ENCODE assay signal across 27 cellular contexts in genomic region chr5:32435416-32435815, GRCh38.
"Had no signal": no experiment of that assay in that cellular context is flagged by ENCODE, and none has a peak within 500 bp of the region (broad histone marks: within the 10 kb centered on the region; RNA-seq: fewer than 3 reads in every experiment).

No MANE protein-coding gene starts in this region.

- H3K9me3 Mint-ChIP-seq: endodermal cell; memory B cell; naive B cell; nephron; stimulated activated memory B cell treated with anti-CD40 and anti-IgM and Interleukin-4, amounts not matched to agents 10 μg/mL and 1 μg/mL and 100 μg/mL, for 72 hours had no signal

- H3K27ac ChIP-seq: dorsolateral prefrontal cortex, epithelial cell of prostate, gastrocnemius medialis, neural progenitor cell, psoas muscle, skin epidermis, spleen, testis, tibial artery, upper lobe of right lung, uterus had no signal

- ATAC-seq: esophagus mucosa; gastrocnemius medialis; left lobe of liver; psoas muscle; right cardiac atrium; stimulated activated memory B cell treated with anti-CD40 and anti-IgM and Interleukin-4, amounts not matched to agents 10 μg/mL and 1 μg/mL and 100 μg/mL, for 72 hours; stimulated activated naive CD8-positive, alpha-beta T cell treated with anti-CD3 and anti-CD28 coated beads, Interleukin-15, Interleukin-2, amounts not matched to agents 100 U/mL and 50 U/mL, for 24 hours; upper lobe of right lung had no signal

- H3K36me3 Mint-ChIP-seq: naive B cell had no signal

- H3K4me1 Mint-ChIP-seq: endodermal cell, neural progenitor cell had no signal

- FAIRE-seq: keratinocyte had no signal

- H3K9ac ChIP-seq: neural progenitor cell had no signal

- H3K4me3 Mint-ChIP-seq: endodermal cell; memory B cell; nephron; neural progenitor cell; stimulated activated memory B cell treated with anti-CD40 and anti-IgM and Interleukin-4, amounts not matched to agents 10 μg/mL and 1 μg/mL and 100 μg/mL, for 72 hours had no signal

- H3K27me3 Mint-ChIP-seq: memory B cell; naive B cell; stimulated activated memory B cell treated with anti-CD40 and anti-IgM and Interleukin-4, amounts not matched to agents 10 μg/mL and 1 μg/mL and 100 μg/mL, for 72 hours had no signal

- H3K4me3 ChIP-seq: dorsolateral prefrontal cortex, gastrocnemius medialis, lung, neural progenitor cell, psoas muscle, skin epidermis, spleen, testis, tibial artery, upper lobe of right lung, uterus had no signal

- H3K36me3 ChIP-seq: gastrocnemius medialis, tibial artery, uterus had no signal

- H3K27ac Mint-ChIP-seq: endodermal cell; memory B cell; naive B cell; nephron; neural progenitor cell; stimulated activated memory B cell treated with anti-CD40 and anti-IgM and Interleukin-4, amounts not matched to agents 10 μg/mL and 1 μg/mL and 100 μg/mL, for 72 hours had no signal

- H2AFZ ChIP-seq: neural progenitor cell had no signal

- H3K4me1 ChIP-seq: neural progenitor cell had no signal

- H3K27me3 ChIP-seq: dorsolateral prefrontal cortex, gastrocnemius medialis, neural progenitor cell, spleen, testis, tibial artery, upper lobe of right lung, uterus had no signal

- H3K4me2 ChIP-seq: neural progenitor cell had no signal

- H3K9me3 ChIP-seq: gastrocnemius medialis, psoas muscle, spleen, testis, tibial artery, upper lobe of right lung, uterus had no signal

- DNase-seq: dorsolateral prefrontal cortex; effector CD4-positive, alpha-beta T cell; endodermal cell; foreskin fibroblast; gastrocnemius medialis; head of caudate nucleus; naive B cell; psoas muscle; right cardiac atrium; spleen; stimulated activated CD4-positive, alpha-beta T cell treated with anti-CD3 and anti-CD28 coated beads, Interleukin-4, amount 100 ng/mL, for 4 hours; stimulated activated naive CD8-positive, alpha-beta T cell treated with anti-CD3 and anti-CD28 coated beads, Interleukin-15, Interleukin-2, amounts not matched to agents 100 U/mL and 50 U/mL, for 24 hours; substantia nigra; testis; tibial artery; upper lobe of right lung; uterus had no signal
